In genomic region chr1:9714257-9714718, GRCh38 we compare ENCODE assay signal across 13 cellular contexts.
DNase-seq lines count a peak whose midpoint lies in the region; ATAC-seq and TF ChIP-seq lines count a peak whose summit lies in the region.
"Had no signal": no experiment of that assay in that cellular context is flagged by ENCODE, and none has a peak within 500 bp of the region (broad histone marks: within the 10 kb centered on the region; RNA-seq: fewer than 3 reads in every experiment).

No MANE protein-coding gene starts in this region.

- H3K4me3 ChIP-seq in GM23338 (no peak overlapping the region), Peyer's patch (no peak overlapping the region)
- H3K4me3 ChIP-seq: lower lobe of right lung had no signal

- H2AFZ ChIP-seq in GM23338 = no peak overlapping the region

- no peak for TF ChIP-seq CTCF in GM23338 (conservative IDR thresholded peaks at IDR 0.05; ENCODE audit: low read depth in 2 of 2)
- TF ChIP-seq CTCF in Peyer's patch (IDR thresholded peaks at IDR 0.05) = no peak

- H3K36me3 Mint-ChIP-seq in GM23338 (ENCODE audit: low read depth) (peaks cover 16% of the 10 kb centered on the region), immature natural killer cell (peaks cover 19 to 37% (median 28%) of the 10 kb centered on the region in 3 donors)

- H4K20me1 ChIP-seq in GM23338 (replicated peaks; ENCODE audit: insufficient read depth) = no peaks in the 10 kb centered on the region

- H3K79me2 ChIP-seq in GM23338 (replicated peaks; ENCODE audit: insufficient read depth) = no peaks in the 10 kb centered on the region

- peak overlapping the region; percentile 27 for H3K4me3 Mint-ChIP-seq in GM23338
- H3K4me3 Mint-ChIP-seq in immature natural killer cell = peak overlapping the region; percentile 9 to 39 (median 20)

- no peaks in the 10 kb centered on the region for H3K9me3 Mint-ChIP-seq in GM23338
- H3K9me3 Mint-ChIP-seq in immature natural killer cell = no peaks in the 10 kb centered on the region

- TF ChIP-seq POLR2A in Peyer's patch (IDR thresholded peaks at IDR 0.05) = no peak

- H3K27ac Mint-ChIP-seq in GM23338 = peak overlapping the region; percentile 87
- H3K27ac Mint-ChIP-seq in immature natural killer cell = peak overlapping the region; percentile 71 to 88 (median 83)

- peaks cover 22% of the 10 kb centered on the region for H3K4me1 ChIP-seq in GM23338 (ENCODE audit: insufficient read depth)
- peaks cover 0 to 44% (median 18%) of the 10 kb centered on the region in 4 donors for H3K4me1 ChIP-seq in Peyer's patch

- H3K27ac ChIP-seq in GM23338 (ENCODE audit: low read depth) = peak overlapping the region; percentile 17
- H3K27ac ChIP-seq in Peyer's patch = peak overlapping the region in 1 of 4 donors; percentile 93
- H3K27ac ChIP-seq: lower lobe of right lung had no signal

- no peaks in the 10 kb centered on the region for H3K9me2 ChIP-seq in GM23338 (ENCODE audit: insufficient read depth)

- H3K4me1 Mint-ChIP-seq in GM23338 (peaks cover 30% of the 10 kb centered on the region), immature natural killer cell (peaks cover 61 to 63% of the 10 kb centered on the region in 2 donors)

- no peaks in the 10 kb centered on the region for H3K27me3 ChIP-seq in GM23338 (ENCODE audit: insufficient read depth)
- H3K27me3 ChIP-seq in Peyer's patch = no peaks in the 10 kb centered on the region

- peak; percentile 96 for DNase-seq in GM23338 (ENCODE audit: low spot score)
- DNase-seq in Peyer's patch = peak in 2 of 3 donors; percentile 54 to 73
- peak; percentile 26 for DNase-seq in activated effector memory CD4-positive, alpha-beta T cell treated with Interleukin-2 at 50 U/mL for 16 hours
- DNase-seq in immature natural killer cell = no peak
- no peak for DNase-seq in ecto neural progenitor cell (ENCODE audit: low spot score)
- no peak for DNase-seq in NOMO-1 (lab: John Stamatoyannopoulos, UW; ENCODE audit: unreplicated experiment in 2 of 2)
- DNase-seq in NCI-H2227 treated with DMSO at 0.1 percent for 48 hours (lab: John Stamatoyannopoulos, UW) = no peak
- DNase-seq: dermis blood vessel endothelial cell, DMS153, KG1, lower lobe of right lung had no signal

- H3K27me3 Mint-ChIP-seq in GM23338 (ENCODE audit: insufficient read depth, low read depth, poor library complexity) (peaks cover 15% of the 10 kb centered on the region), immature natural killer cell (ENCODE audit: low read depth in 3 of 3) (peaks cover 12 to 18% (median 16%) of the 10 kb centered on the region in 3 donors)

- H3K4me2 ChIP-seq in GM23338 = no peak overlapping the region

- ATAC-seq in GM23338 (peak; percentile 83), GM18498 (IDR thresholded peaks at IDR 0.05; ENCODE audit: unreplicated experiment) (no peak)
- ATAC-seq: lower lobe of right lung, Panc1 had no signal

- H3F3A ChIP-seq in GM23338 (replicated peaks; ENCODE audit: low read depth) = no peaks in the 10 kb centered on the region

- H3K9me3 ChIP-seq in Peyer's patch = no peaks in the 10 kb centered on the region
- H3K9me3 ChIP-seq: lower lobe of right lung had no signal

- no peaks in the 10 kb centered on the region for H3K36me3 ChIP-seq in GM23338 (ENCODE audit: insufficient read depth)
- peaks cover 0 to 8% (median 0%) of the 10 kb centered on the region in 3 donors for H3K36me3 ChIP-seq in Peyer's patch

TF ChIP-seq in GM23338, 12 proteins besides CTCF, POLR2A, EP300 and RAD21:
- TF ChIP-seq ZNF331 (CRISPR knock-in tag; IDR thresholded peaks at IDR 0.05; ENCODE audit: low read depth) = no peak
- peak; percentile 51 for TF ChIP-seq CREB1 (CRISPR knock-in tag; IDR thresholded peaks at IDR 0.05; ENCODE audit: low read depth)
- no peak for TF ChIP-seq POLR2AphosphoS5 (IDR thresholded peaks at IDR 0.05; ENCODE audit: low read depth)
- TF ChIP-seq JUNB (IDR thresholded peaks at IDR 0.05; ENCODE audit: unreplicated experiment) = no peak

Comparison
In these comparisons a context has a peak if more than half of its experiments do, and no peak if none do; other contexts are left out.
1. DNase-seq: peak in GM23338 (single experiment), Peyer's patch (2 of 3) and activated effector memory CD4-positive, alpha-beta T cell treated with Interleukin-2 at 50 U/mL for 16 hours (single experiment); none in immature natural killer cell (0 of 3), ecto neural progenitor cell (single experiment), NOMO-1 (0 of 2) and NCI-H2227 treated with DMSO at 0.1 percent for 48 hours (single experiment).